ENCODE assay signal across 20 cellular contexts in genomic region chr10:125129076-125129458, GRCh38. TPM values are rescaled to one million over a fixed set of nuclear protein-coding genes. Genes with fewer than 3 reads are reported as not detected.
DNase-seq lines count a peak whose midpoint lies in the region; ATAC-seq and TF ChIP-seq lines count a peak whose summit lies in the region.
"Had no signal": no experiment of that assay in that cellular context is flagged by ENCODE, and none has a peak within 500 bp of the region (broad histone marks: within the 10 kb centered on the region; RNA-seq: fewer than 3 reads in every experiment).

No MANE protein-coding gene starts in this region.

- H3K4me3 Mint-ChIP-seq in GM23338 (no peak overlapping the region), progenitor cell of endocrine pancreas (ENCODE audit: low read depth) (no peak overlapping the region)
- H3K4me3 Mint-ChIP-seq: B cell had no signal

- no peak for DNase-seq in GM23338 (ENCODE audit: low spot score)
- DNase-seq in RWPE2 (ENCODE audit: low spot score), result no peak
- no peak for DNase-seq in foreskin keratinocyte
- DNase-seq in progenitor cell of endocrine pancreas (ENCODE audit: low spot score, unreplicated experiment), result no peak
- DNase-seq in DMS79 (lab: John Stamatoyannopoulos, UW), result no peak
- DNase-seq in HT-29 (ENCODE audit: low spot score), result no peak
- no peak for DNase-seq in substantia nigra (lab: John Stamatoyannopoulos, UW)
- DNase-seq in left ventricle myocardium inferior, result no peak
- DNase-seq: KG1, NCI-H1105, NCI-H146, NCI-H2029, NCI-H226, NCI-H510A treated with DMSO at 0.1 percent for 48 hours, NCI-H748 treated with DMSO at 0.1 percent for 48 hours, SJCRH30 had no signal

- peaks cover 98% of the 10 kb centered on the region for H4K20me1 ChIP-seq in GM23338 (replicated peaks; ENCODE audit: insufficient read depth)

- H3K9me3 ChIP-seq in RWPE2 (ENCODE audit: severe bottlenecking), result no peaks in the 10 kb centered on the region
- H3K9me3 ChIP-seq in left ventricle myocardium inferior (replicated peaks), result peaks cover 8% of the 10 kb centered on the region
- H3K9me3 ChIP-seq: A549, HAP-1, SJCRH30 had no signal

- intact Hi-C loops in left ventricle myocardium inferior (cut with micrococcal nuclease), result no loop called here

- H3K9me2 ChIP-seq in GM23338 (ENCODE audit: insufficient read depth), result 0 out of 2 replicates have a peak, but pooled peaks cover 2% of the 10 kb centered on the region

- TF ChIP-seq CTCF in GM23338 (conservative IDR thresholded peaks at IDR 0.05; ENCODE audit: low read depth in 2 of 2) (no peak), RWPE2 (IDR thresholded peaks at IDR 0.05; ENCODE audit: poor library complexity, severe bottlenecking) (no peak), foreskin keratinocyte (conservative IDR thresholded peaks at IDR 0.05) (no peak), progenitor cell of endocrine pancreas (IDR thresholded peaks at IDR 0.05; ENCODE audit: unreplicated experiment) (no peak), left ventricle myocardium inferior (IDR thresholded peaks at IDR 0.05; ENCODE audit: borderline replicate concordance) (no peak)

- no peaks in the 10 kb centered on the region for H3K27me3 ChIP-seq in GM23338 (ENCODE audit: insufficient read depth)
- no peaks in the 10 kb centered on the region for H3K27me3 ChIP-seq in RWPE2 (ENCODE audit: insufficient read depth, poor library complexity, severe bottlenecking)
- no peaks in the 10 kb centered on the region for H3K27me3 ChIP-seq in foreskin keratinocyte
- no peaks in the 10 kb centered on the region for H3K27me3 ChIP-seq in left ventricle myocardium inferior (ENCODE audit: low read depth)
- H3K27me3 ChIP-seq: SJCRH30 had no signal

- H3K4me3 ChIP-seq in GM23338 (no peak overlapping the region), RWPE2 (ENCODE audit: severe bottlenecking) (no peak overlapping the region), left ventricle myocardium inferior (no peak overlapping the region)
- H3K4me3 ChIP-seq: A549, HAP-1, SJCRH30 had no signal

- no peak for ATAC-seq in GM23338
- ATAC-seq in RWPE2 (ENCODE audit: low read depth), result no peak
- no peak for ATAC-seq in foreskin keratinocyte
- ATAC-seq: A549, Panc1 had no signal

- H2AFZ ChIP-seq in GM23338, result no peak overlapping the region

- H3K9me3 Mint-ChIP-seq in GM23338, result no peaks in the 10 kb centered on the region
- no peaks in the 10 kb centered on the region for H3K9me3 Mint-ChIP-seq in progenitor cell of endocrine pancreas (ENCODE audit: low read depth)

- H3K27ac Mint-ChIP-seq in GM23338 (no peak overlapping the region), progenitor cell of endocrine pancreas (peak overlapping the region; percentile 77)
- H3K27ac Mint-ChIP-seq: B cell had no signal

- H3K27ac ChIP-seq in GM23338 (ENCODE audit: low read depth) (peak overlapping the region; percentile 55; the same call in 1 of the 2 replicates), RWPE2 (ENCODE audit: poor library complexity, severe bottlenecking) (peak overlapping the region; percentile 94), foreskin keratinocyte (peak overlapping the region; percentile 79), substantia nigra (ENCODE audit: low read depth, low read length, poor library complexity, severe bottlenecking) (no peak overlapping the region), left ventricle myocardium inferior (replicated peaks) (no peak overlapping the region)
- H3K27ac ChIP-seq: SJCRH30 had no signal

- H3K4me1 Mint-ChIP-seq in GM23338 (peaks cover 85% of the 10 kb centered on the region), progenitor cell of endocrine pancreas (ENCODE audit: low read depth) (peaks cover 25% of the 10 kb centered on the region)
- H3K4me1 Mint-ChIP-seq: B cell had no signal

- H3K4me1 ChIP-seq in GM23338 (ENCODE audit: insufficient read depth) (peaks cover 88% of the 10 kb centered on the region), RWPE2 (ENCODE audit: insufficient read depth, poor library complexity, severe bottlenecking) (peaks cover 48% of the 10 kb centered on the region), foreskin keratinocyte (peaks cover 23% of the 10 kb centered on the region), left ventricle myocardium inferior (peaks cover 92% of the 10 kb centered on the region)
- H3K4me1 ChIP-seq: HAP-1 had no signal

- H3K79me2 ChIP-seq in GM23338 (replicated peaks; ENCODE audit: insufficient read depth), result peaks cover 100% of the 10 kb centered on the region

- peaks cover 28% of the 10 kb centered on the region for H3K36me3 ChIP-seq in GM23338 (ENCODE audit: insufficient read depth)
- peaks cover 71% of the 10 kb centered on the region for H3K36me3 ChIP-seq in RWPE2 (ENCODE audit: low read depth)
- H3K36me3 ChIP-seq in left ventricle myocardium inferior, result peaks cover 26% of the 10 kb centered on the region

- peaks cover 8% of the 10 kb centered on the region; the same call in 1 of the 2 replicates for H3F3A ChIP-seq in GM23338 (replicated peaks; ENCODE audit: low read depth)

- peaks cover 10% of the 10 kb centered on the region for H3K27me3 Mint-ChIP-seq in GM23338 (ENCODE audit: insufficient read depth, low read depth, poor library complexity)
- H3K27me3 Mint-ChIP-seq in progenitor cell of endocrine pancreas, result no peaks in the 10 kb centered on the region

- no peak overlapping the region for H3K4me2 ChIP-seq in GM23338
- H3K4me2 ChIP-seq: A549 had no signal

- H3K36me3 Mint-ChIP-seq in GM23338 (ENCODE audit: low read depth), result peaks cover 87% of the 10 kb centered on the region
- peaks cover 30% of the 10 kb centered on the region for H3K36me3 Mint-ChIP-seq in progenitor cell of endocrine pancreas (ENCODE audit: insufficient read depth)

TF ChIP-seq in GM23338, 12 proteins besides CTCF, POLR2A, EP300 and RAD21 (continues in another document):
- TF ChIP-seq EZH2 (IDR thresholded peaks at IDR 0.05; ENCODE audit: low read depth, unreplicated experiment) (no peak), JUNB (IDR thresholded peaks at IDR 0.05; ENCODE audit: unreplicated experiment) (no peak), EZH2phosphoT487 (IDR thresholded peaks at IDR 0.05; ENCODE audit: unreplicated experiment) (no peak), ZNF462 (CRISPR knock-in tag; IDR thresholded peaks at IDR 0.05) (no peak), POLR2AphosphoS5 (IDR thresholded peaks at IDR 0.05; ENCODE audit: low read depth) (no peak)

RNA-seq across cellular contexts. Expression of gene CTBP2, which starts 31.3 kb away (rescaled TPM):
- 233 and 265 TPM in 2 replicates for total RNA-seq in GM23338 (2014; rRNA removed; shearing (Covaris generic))
- polyA plus RNA-seq in GM23338 (2016; fragmentation: Nextera tagmentation; extraction: Ambion mirVana) (133 and 138 TPM in 2 replicates), foreskin keratinocyte (41.7 and 48.4 TPM in 2 replicates)
- total RNA-seq in foreskin keratinocyte (100 and 101 TPM in 2 replicates), progenitor cell of endocrine pancreas (182 and 183 TPM in 2 replicates), left ventricle myocardium inferior (29.1 TPM)
- total RNA-seq in HT-29 (2014; rRNA removed; shearing (Covaris generic)), result 171 and 207 TPM in 2 replicates

Comparison
In these comparisons a context has a peak if more than half of its experiments do, and no peak if none do; other contexts are left out.
1. H3K27ac ChIP-seq: peak in GM23338 (single experiment), RWPE2 (single experiment) and foreskin keratinocyte (single experiment); none in substantia nigra (single experiment) and left ventricle myocardium inferior (single experiment).